In genomic region chr13:102800145-102801041, GRCh38 we compare ENCODE assay signal across 8 cellular contexts. TPM values are rescaled to one million over a fixed set of nuclear protein-coding genes. Genes with fewer than 3 reads are reported as not detected.
A peak's percentile ranks its signal among the peaks of the same experiment; 100 is the strongest.
DNase-seq lines count a peak whose midpoint lies in the region; ATAC-seq and TF ChIP-seq lines count a peak whose summit lies in the region.

No MANE protein-coding gene starts in this region.

- ATAC-seq in GM21717 (IDR thresholded peaks at IDR 0.05; ENCODE audit: unreplicated experiment) = peak; percentile 80

- H3K27ac ChIP-seq in SJSA1 (peak overlapping the region; percentile 61), thymus (ENCODE audit: low read depth) (peak overlapping the region; percentile 49)

- peak; percentile 85 for DNase-seq in ELR (ENCODE audit: low read depth)
- peak; percentile 91 for DNase-seq in KBM-7
- DNase-seq in SJSA1 (ENCODE audit: low read depth in 1 of 2, low spot score in 2 of 2) = peak; percentile 97 to 99
- DNase-seq in activated naive CD4-positive, alpha-beta T cell treated with anti-CD3 and anti-CD28 coated beads, Interleukin-2, amount 10 ng/mL, durations not matched to agents 7 days and 5 days = peak; percentile 90
- DNase-seq in glomerular visceral epithelial cell (ENCODE audit: extremely low spot score) = peak; percentile 82
- DNase-seq in osteocyte (ENCODE audit: extremely low spot score, unreplicated experiment) = peak; percentile 95

- TF ChIP-seq CTCF in osteocyte (IDR thresholded peaks at IDR 0.05) = peak; percentile 88

- H3K27ac Mint-ChIP-seq in activated naive CD4-positive, alpha-beta T cell treated with anti-CD3 and anti-CD28 coated beads, Interleukin-2, amount 10 ng/mL, durations not matched to agents 7 days and 5 days = peak overlapping the region; percentile 82
- H3K27ac Mint-ChIP-seq in osteocyte (ENCODE audit: unreplicated experiment) = peak overlapping the region; percentile 88

- H3K36me3 ChIP-seq in SJSA1 (peaks cover 27% of the 10 kb centered on the region), thymus (ENCODE audit: control insufficient read depth, insufficient read depth) (no peaks in the 10 kb centered on the region)

- in situ Hi-C loops in KBM-7 (cut with MboI; ENCODE audit: low pct_unique_long_range_greater_than_20kb, low sequenced_read_pairs) = no loop called here

- WGBS in thymus = 2% methylated on average over 81 of the region's 81 CpGs

- no peaks in the 10 kb centered on the region for H3K9me3 ChIP-seq in SJSA1 (replicated peaks)
- H3K9me3 ChIP-seq in thymus (ENCODE audit: control insufficient read depth) = no peaks in the 10 kb centered on the region

- H3K9me3 Mint-ChIP-seq in activated naive CD4-positive, alpha-beta T cell treated with anti-CD3 and anti-CD28 coated beads, Interleukin-2, amount 10 ng/mL, durations not matched to agents 7 days and 5 days = no peaks in the 10 kb centered on the region
- H3K9me3 Mint-ChIP-seq in osteocyte (ENCODE audit: unreplicated experiment) = no peaks in the 10 kb centered on the region

- H3K27me3 ChIP-seq in SJSA1 (replicated peaks) (no peaks in the 10 kb centered on the region), thymus (ENCODE audit: control insufficient read depth, insufficient read depth) (peaks cover 22% of the 10 kb centered on the region)

- peaks cover 37% of the 10 kb centered on the region for H3K4me1 ChIP-seq in SJSA1 (replicated peaks)
- peaks cover 2% of the 10 kb centered on the region for H3K4me1 ChIP-seq in thymus (ENCODE audit: control insufficient read depth, insufficient read depth, low read length)

- peak overlapping the region; percentile 93 for H3K4me3 Mint-ChIP-seq in activated naive CD4-positive, alpha-beta T cell treated with anti-CD3 and anti-CD28 coated beads, Interleukin-2, amount 10 ng/mL, durations not matched to agents 7 days and 5 days
- peak overlapping the region; percentile 94 for H3K4me3 Mint-ChIP-seq in osteocyte (ENCODE audit: unreplicated experiment)

- peak overlapping the region; percentile 73 for H3K4me3 ChIP-seq in SJSA1
- H3K4me3 ChIP-seq in thymus (ENCODE audit: low read length) = peak overlapping the region; percentile 84

- H3K36me3 Mint-ChIP-seq in activated naive CD4-positive, alpha-beta T cell treated with anti-CD3 and anti-CD28 coated beads, Interleukin-2, amount 10 ng/mL, durations not matched to agents 7 days and 5 days = peaks cover 11% of the 10 kb centered on the region
- H3K36me3 Mint-ChIP-seq in osteocyte (ENCODE audit: unreplicated experiment) = peaks cover 12% of the 10 kb centered on the region

- peaks cover 9% of the 10 kb centered on the region for H3K27me3 Mint-ChIP-seq in activated naive CD4-positive, alpha-beta T cell treated with anti-CD3 and anti-CD28 coated beads, Interleukin-2, amount 10 ng/mL, durations not matched to agents 7 days and 5 days
- H3K27me3 Mint-ChIP-seq in osteocyte (ENCODE audit: unreplicated experiment) = no peaks in the 10 kb centered on the region

- peaks cover 47% of the 10 kb centered on the region for H3K4me1 Mint-ChIP-seq in activated naive CD4-positive, alpha-beta T cell treated with anti-CD3 and anti-CD28 coated beads, Interleukin-2, amount 10 ng/mL, durations not matched to agents 7 days and 5 days
- peaks cover 31% of the 10 kb centered on the region for H3K4me1 Mint-ChIP-seq in osteocyte (ENCODE audit: unreplicated experiment)

- CTCF ChIA-PET in activated naive CD4-positive, alpha-beta T cell treated with anti-CD3 and anti-CD28 coated beads, Interleukin-2, amount 10 ng/mL, durations not matched to agents 7 days and 5 days (lab: Charles Lee) = interaction anchor here (0.8 to 2.0 kb wide), 8 partner anchors 21 to 208 kb away, joined by 3 to 11 read pairs (median 4); partner anchors contain the start of genes ERCC5 and TEX30

RNA-seq across cellular contexts. Expression of gene BIVM, which starts 1.5 kb away (rescaled TPM):
- total RNA-seq in SJSA1 (2014; rRNA removed; shearing (Covaris generic)) = 22.3 and 64.9 TPM in 2 replicates
- 30.3 and 30.7 TPM in 2 replicates for total RNA-seq in osteocyte
- polyA plus RNA-seq in thymus = 18.0 TPM

RNA-seq across cellular contexts. Expression of gene POGLUT2, which starts 1.6 kb away (rescaled TPM):
- 66.2 and 115 TPM in 2 replicates for total RNA-seq in SJSA1 (2014; rRNA removed; shearing (Covaris generic))
- total RNA-seq in osteocyte = 32.9 and 33.5 TPM in 2 replicates
- polyA plus RNA-seq in thymus = 2.1 TPM

RNA-seq across cellular contexts. Expression of gene TEX30, which starts 26.8 kb away (rescaled TPM):
- total RNA-seq in SJSA1 (2014; rRNA removed; shearing (Covaris generic)) = 149 and 166 TPM in 2 replicates
- 8.7 and 9.0 TPM in 2 replicates for total RNA-seq in osteocyte
- polyA plus RNA-seq in thymus = 28.9 TPM

RNA-seq across cellular contexts. Expression of gene ERCC5, which starts 45.4 kb away (rescaled TPM):
- total RNA-seq in SJSA1 (2014; rRNA removed; shearing (Covaris generic)) = 130 and 190 TPM in 2 replicates
- total RNA-seq in osteocyte = 48.9 and 52.1 TPM in 2 replicates
- polyA plus RNA-seq in thymus = 135 TPM

Comparison
In these comparisons a context has a peak if more than half of its experiments do, and no peak if none do; other contexts are left out.
1. Peak in every context shown above with its lines: DNase-seq, ATAC-seq, H3K4me3 ChIP-seq and H3K27ac ChIP-seq.
2. RNA of gene TEX30, which starts 26.8 kb away (total RNA-seq): 149 to 166 TPM in SJSA1; 8.7 to 9.0 TPM in osteocyte; every median in the first group is over 10 times any median in the second.